ENCODE assay signal across 23 cellular contexts in the genomic region with DNA sequence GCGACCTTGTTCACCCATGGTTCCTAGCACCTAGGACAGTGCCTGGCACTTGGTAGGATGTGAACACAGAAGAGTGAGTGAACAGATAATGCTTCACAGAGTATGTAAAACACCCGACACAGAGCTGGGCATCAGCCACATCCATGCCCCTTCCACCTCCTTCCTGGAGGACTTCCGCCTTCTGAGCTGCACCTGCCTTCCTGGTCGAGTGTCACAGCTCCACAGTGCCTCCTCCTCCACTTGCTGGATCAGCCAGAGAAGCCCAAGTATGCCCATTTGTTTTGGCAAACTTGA.
"Had no signal": no experiment of that assay in that cellular context is flagged by ENCODE, and none has a peak within 500 bp of the region (broad histone marks: within the 10 kb centered on the region; RNA-seq: fewer than 3 reads in every experiment).

No MANE protein-coding gene starts in this region.

- DNase-seq: activated CD4-positive, alpha-beta memory T cell treated with anti-CD3 and anti-CD28 coated beads for 36 hours; activated CD4-positive, alpha-beta T cell treated with anti-CD3 and anti-CD28 coated beads, Interleukin-2, amount 10 ng/mL, durations not matched to agents 7 days and 5 days; activated CD4-positive, CD25-positive, alpha-beta regulatory T cell; activated CD8-positive, alpha-beta memory T cell treated with anti-CD3 and anti-CD28 coated beads for 24 hours; activated naive CD4-positive, alpha-beta T cell treated with anti-CD3 and anti-CD28 coated beads, Interleukin-2, amount 50 U/mL, for 16 hours; activated naive CD8-positive, alpha-beta T cell treated with anti-CD3 and anti-CD28 coated beads, Interleukin-2, amount 10 ng/mL, durations not matched to agents 7 days and 5 days; activated T-cell treated with anti-CD3 and anti-CD28 coated beads, Interleukin-2, amount 50 U/mL, for 72 hours; adrenal gland; anterior cingulate cortex; caudate nucleus; MG63; MV-4-11; NCI-H1105; NCI-H1436; NCI-H187; NCI-H2107; NCI-H2171 treated with DMSO at 0.1 percent for 48 hours; NCI-H226; NCI-H526; NCI-H82; PC-3; SHP77 treated with DMSO at 0.1 percent for 48 hours; T-helper 1 cell had no signal

- H3K4me3 ChIP-seq: adrenal gland, MG63 had no signal

- ATAC-seq: activated T-cell treated with anti-CD3 and anti-CD28 coated beads, Interleukin-2, amount 50 U/mL, for 72 hours; PC-3 had no signal

- H3K9me3 ChIP-seq: adrenal gland, MG63 had no signal

- H3K36me3 ChIP-seq: adrenal gland, MG63 had no signal
